ENCODE assay signal across 19 cellular contexts in the genomic region with DNA sequence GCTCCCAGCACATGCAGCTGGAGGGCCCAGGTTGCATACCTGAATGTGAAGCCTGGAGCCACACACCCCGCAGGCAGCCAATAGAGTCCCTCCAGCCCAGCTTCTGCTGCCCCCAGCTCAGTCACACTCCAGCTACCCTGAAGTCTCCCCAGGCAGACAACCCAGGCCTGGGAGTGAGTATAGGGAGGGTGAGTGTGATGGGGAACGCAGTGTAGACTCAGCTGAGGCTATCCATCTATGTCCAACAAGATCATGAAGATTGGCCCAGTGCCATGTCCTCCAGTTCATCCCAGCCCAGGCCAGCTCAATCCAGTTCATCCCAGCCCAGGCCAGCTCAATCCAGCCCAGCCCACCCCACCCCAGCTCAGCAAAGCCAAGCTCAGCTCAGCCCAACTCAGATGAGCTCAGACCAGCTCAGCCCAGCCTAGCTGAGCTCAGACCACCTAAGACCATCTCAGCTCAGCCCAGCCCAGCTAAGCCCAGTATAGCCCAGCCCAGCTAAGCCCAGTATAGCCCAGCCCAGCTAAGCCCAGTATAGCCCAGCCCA.
DNase-seq lines count a peak whose midpoint lies in the region; ATAC-seq, FAIRE-seq and TF ChIP-seq lines count a peak whose summit lies in the region.
"Had no signal": no experiment of that assay in that cellular context is flagged by ENCODE, and none has a peak within 500 bp of the region (broad histone marks: within the 10 kb centered on the region; RNA-seq: fewer than 3 reads in every experiment).

No MANE protein-coding gene starts in this region.

- TF ChIP-seq POLR2A in GM12891 (IDR thresholded peaks at IDR 0.05; ENCODE audit: low read depth, low read length): peak; percentile 13; the same call in 1 of the 2 replicates

- CTCF ChIA-PET in SK-N-SH (lab: Yijun Ruan, JAX): interaction anchor here (1.7 kb wide), 1 partner anchor 16 kb away, joined by 4 read pairs; no protein-coding TSS in a partner anchor
- CTCF ChIA-PET in activated CD8-positive, alpha-beta T cell treated with anti-CD3 and anti-CD28 coated beads, Interleukin-2, amount 10 ng/mL, durations not matched to agents 7 days and 5 days (lab: Charles Lee): interaction anchor here (1.0 to 1.5 kb wide), 3 partner anchors 75 to 145 kb away, joined by 3 to 4 read pairs (median 3); no protein-coding TSS in a partner anchor

- POLR2A ChIA-PET in SK-N-SH (lab: Yijun Ruan, JAX): interaction anchor here (1.1 to 1.2 kb wide), 2 partner anchors 33 to 52 kb away, joined by 3 to 5 read pairs; no protein-coding TSS in a partner anchor
- POLR2A ChIA-PET in activated CD8-positive, alpha-beta T cell treated with anti-CD3 and anti-CD28 coated beads, Interleukin-2, amount 10 ng/mL, durations not matched to agents 7 days and 5 days (lab: Charles Lee): no interaction called here

- H3K36me3 ChIP-seq in SK-N-SH (replicated peaks in 1 of 2; ENCODE audit: control insufficient read depth in 1 of 2, insufficient read depth in 2 of 2, low read length in 1 of 2): no peaks in the 10 kb centered on the region
- H3K36me3 ChIP-seq in osteoblast (ENCODE audit: insufficient read depth, low read length): no peaks in the 10 kb centered on the region
- H3K36me3 ChIP-seq: ascending aorta, gastroesophageal sphincter had no signal

- no peak for TF ChIP-seq EP300 in SK-N-SH (IDR thresholded peaks at IDR 0.05; ENCODE audit: borderline replicate concordance in 1 of 2, low read depth in 1 of 2, low read length in 1 of 2)

- H4K20me1 ChIP-seq in SK-N-SH (ENCODE audit: insufficient read depth) (no peaks in the 10 kb centered on the region), osteoblast (ENCODE audit: insufficient read depth, low read length) (no peaks in the 10 kb centered on the region)

- ATAC-seq in SK-N-SH treated with all-trans-retinoic acid at 6 μM for 48 hours (no peak), HG02588 (IDR thresholded peaks at IDR 0.05; ENCODE audit: unreplicated experiment) (no peak), HG03439 (IDR thresholded peaks at IDR 0.05; ENCODE audit: unreplicated experiment) (no peak)
- ATAC-seq in activated CD8-positive, alpha-beta T cell treated with anti-CD3 and anti-CD28 coated beads, Interleukin-2, amount 10 ng/mL, durations not matched to agents 7 days and 5 days: no peak
- ATAC-seq: gastroesophageal sphincter had no signal

- TF ChIP-seq CTCF in SK-N-SH (IDR thresholded peaks at IDR 0.05): no peak
- TF ChIP-seq CTCF in osteoblast (IDR thresholded peaks at IDR 0.05; ENCODE audit: extremely low read depth, low read depth, low read length): no peak

- H2AFZ ChIP-seq in SK-N-SH (ENCODE audit: low read depth) (no peak overlapping the region), osteoblast (ENCODE audit: low read length) (no peak overlapping the region)

- H3K9me2 ChIP-seq in SK-N-SH: no peaks in the 10 kb centered on the region

- H3K27ac ChIP-seq in SK-N-SH (ENCODE audit: low read depth in 2 of 2, low read length in 1 of 2): no peak overlapping the region
- no peak overlapping the region for H3K27ac ChIP-seq in osteoblast (ENCODE audit: low read depth, low read length)
- H3K27ac ChIP-seq: 22Rv1, ascending aorta, gastroesophageal sphincter had no signal

- H3K27me3 ChIP-seq in SK-N-SH (ENCODE audit: insufficient read depth) (no peaks in the 10 kb centered on the region), osteoblast (ENCODE audit: insufficient read depth, low read length) (no peaks in the 10 kb centered on the region)
- H3K27me3 ChIP-seq: ascending aorta, gastroesophageal sphincter had no signal

- H3K4me1 Mint-ChIP-seq in activated CD8-positive, alpha-beta T cell treated with anti-CD3 and anti-CD28 coated beads, Interleukin-2, amount 10 ng/mL, durations not matched to agents 7 days and 5 days (ENCODE audit: low read depth): peaks cover 65% of the 10 kb centered on the region

- H3K9me3 Mint-ChIP-seq in activated CD8-positive, alpha-beta T cell treated with anti-CD3 and anti-CD28 coated beads, Interleukin-2, amount 10 ng/mL, durations not matched to agents 7 days and 5 days (ENCODE audit: insufficient read depth): no peaks in the 10 kb centered on the region

- H3K4me2 ChIP-seq in SK-N-SH (no peak overlapping the region), osteoblast (ENCODE audit: insufficient read depth, low read length) (no peak overlapping the region)

- H3K79me2 ChIP-seq in SK-N-SH (ENCODE audit: insufficient read depth): no peaks in the 10 kb centered on the region
- H3K79me2 ChIP-seq in osteoblast (ENCODE audit: insufficient read depth, low read length): no peaks in the 10 kb centered on the region

- no peaks in the 10 kb centered on the region for H3F3A ChIP-seq in SK-N-SH (replicated peaks; ENCODE audit: insufficient read depth)

- DNase-seq in SK-N-SH: peak; percentile 28
- DNase-seq in GM12891 (ENCODE audit: insufficient read length, low spot score): peak; percentile 7
- peak; percentile 23 for DNase-seq in activated CD8-positive, alpha-beta T cell treated with anti-CD3 and anti-CD28 coated beads, Interleukin-2, amount 10 ng/mL, durations not matched to agents 7 days and 5 days
- DNase-seq in osteoblast (ENCODE audit: insufficient read length, low spot score, missing footprints): peak; percentile 34
- DNase-seq in HuH-7 (ENCODE audit: low spot score): no peak
- DNase-seq: activated CD4-positive, alpha-beta T cell treated with anti-CD3 and anti-CD28 coated beads for 48 hours; activated gamma-delta T cell; NCI-H1694 treated with DMSO at 0.1 percent for 48 hours; SIG-M5; small intestine; stimulated activated naive CD4-positive, alpha-beta T cell treated with Interleukin-2 at 50 U/mL for 16 hours had no signal

- no peak overlapping the region for H3K9ac ChIP-seq in SK-N-SH

- H3K4me1 ChIP-seq in SK-N-SH (ENCODE audit: control insufficient read depth in 1 of 2, insufficient read depth in 2 of 2, low read depth in 1 of 2, low read length in 1 of 2): peaks cover 0 to 26% of the 10 kb centered on the region in 2 experiments; a peak in 1 of 4 replicates
- no peaks in the 10 kb centered on the region for H3K4me1 ChIP-seq in osteoblast (ENCODE audit: insufficient read depth, low read length)
- H3K4me1 ChIP-seq: ascending aorta, gastroesophageal sphincter had no signal

- peaks cover 6% of the 10 kb centered on the region; the same call in 1 of the 2 replicates for H3K9me3 ChIP-seq in SK-N-SH
- H3K9me3 ChIP-seq in osteoblast (ENCODE audit: low read depth, low read length): no peaks in the 10 kb centered on the region
- H3K9me3 ChIP-seq: ascending aorta had no signal

- H3K4me3 Mint-ChIP-seq in activated CD8-positive, alpha-beta T cell treated with anti-CD3 and anti-CD28 coated beads, Interleukin-2, amount 10 ng/mL, durations not matched to agents 7 days and 5 days: peak overlapping the region; percentile 36
- H3K4me3 Mint-ChIP-seq: CD14-positive monocyte had no signal

- peaks cover 10% of the 10 kb centered on the region for H3K36me3 Mint-ChIP-seq in activated CD8-positive, alpha-beta T cell treated with anti-CD3 and anti-CD28 coated beads, Interleukin-2, amount 10 ng/mL, durations not matched to agents 7 days and 5 days (ENCODE audit: low read depth)
- H3K36me3 Mint-ChIP-seq: CD14-positive monocyte had no signal

- FAIRE-seq in GM12891 (lab: Jason Lieb, UNC): no peak
- FAIRE-seq: small intestine had no signal

- no peaks in the 10 kb centered on the region for H3K27me3 Mint-ChIP-seq in activated CD8-positive, alpha-beta T cell treated with anti-CD3 and anti-CD28 coated beads, Interleukin-2, amount 10 ng/mL, durations not matched to agents 7 days and 5 days (ENCODE audit: low read depth)
- H3K27me3 Mint-ChIP-seq: progenitor cell of endocrine pancreas had no signal

- H3K27ac Mint-ChIP-seq in activated CD8-positive, alpha-beta T cell treated with anti-CD3 and anti-CD28 coated beads, Interleukin-2, amount 10 ng/mL, durations not matched to agents 7 days and 5 days: peak overlapping the region; percentile 92
- H3K27ac Mint-ChIP-seq: progenitor cell of endocrine pancreas had no signal

- TF ChIP-seq RAD21 in SK-N-SH (IDR thresholded peaks at IDR 0.05; ENCODE audit: low read length): no peak

- 40% methylated on average over 1 of the region's 2 CpGs for WGBS in SK-N-SH (ENCODE audit: low lambda C conversion rate)

- H3K4me3 ChIP-seq in SK-N-SH (ENCODE audit: low read depth in 2 of 2, low read length in 1 of 2) (no peak overlapping the region), osteoblast (ENCODE audit: insufficient read depth, low read length) (no peak overlapping the region)
- H3K4me3 ChIP-seq: ascending aorta, gastroesophageal sphincter had no signal

TF ChIP-seq in SK-N-SH, 30 proteins besides CTCF, POLR2A, EP300 and RAD21:
- TF ChIP-seq SMC3 (IDR thresholded peaks at IDR 0.05; ENCODE audit: low read depth, low read length): no peak
- no peak for TF ChIP-seq YY1 (IDR thresholded peaks at IDR 0.05; ENCODE audit: low read depth)
- TF ChIP-seq TAF1 (IDR thresholded peaks at IDR 0.05; ENCODE audit: borderline replicate concordance, low read depth, low read length): no peak
TF ChIP-seq in SK-N-SH: peak in this region for 0.

TF ChIP-seq in SK-N-SH treated with all-trans-retinoic acid at 6 μM for 48 hours, 23 proteins besides CTCF, POLR2A, EP300 and RAD21 (continues in another document):
- TF ChIP-seq ZFP3 (CRISPR knock-in tag; IDR thresholded peaks at IDR 0.05): no peak

TF ChIP-seq in GM12891, 5 proteins besides CTCF, POLR2A, EP300 and RAD21:
- TF ChIP-seq POU2F2 (IDR thresholded peaks at IDR 0.05; ENCODE audit: low read depth, low read length) (no peak; the same call in 1 of the 2 replicates), PAX5 (IDR thresholded peaks at IDR 0.05; ENCODE audit: insufficient read depth, low read length, severe bottlenecking) (no peak), POLR2AphosphoS5 (IDR thresholded peaks at IDR 0.05; ENCODE audit: low read depth, low read length) (no peak; the same call in none of the 2 replicates), TAF1 (IDR thresholded peaks at IDR 0.05; ENCODE audit: low read depth, low read length) (no peak), SPI1 (IDR thresholded peaks at IDR 0.05; ENCODE audit: low read depth, low read length) (no peak)
